Comparison of ENCODE assay signal across 8 cellular contexts in genomic region chr3:76044601-76045600, GRCh38.
A peak's percentile ranks its signal among the peaks of the same experiment; 100 is the strongest.
DNase-seq lines count a peak whose midpoint lies in the region; ATAC-seq, FAIRE-seq and TF ChIP-seq lines count a peak whose summit lies in the region.

No MANE protein-coding gene starts in this region.

- H3K79me2 ChIP-seq in astrocyte (ENCODE audit: insufficient read depth, low read length) = no peaks in the 10 kb centered on the region

- H3K9me3 ChIP-seq in astrocyte (ENCODE audit: insufficient read depth, low read depth, low read length) = no peaks in the 10 kb centered on the region

- H3K36me3 ChIP-seq in astrocyte (ENCODE audit: insufficient read depth, low read length) = no peaks in the 10 kb centered on the region

- H3K4me3 ChIP-seq in astrocyte (ENCODE audit: insufficient read depth, low read depth, low read length) = no peak overlapping the region

- H4K20me1 ChIP-seq in astrocyte (ENCODE audit: insufficient read depth, low read length) = no peaks in the 10 kb centered on the region

- no peak overlapping the region for H3K4me2 ChIP-seq in astrocyte (ENCODE audit: low read length)

- no peak overlapping the region for H3K27ac ChIP-seq in astrocyte (ENCODE audit: low read depth, low read length)

- peak; percentile 0 for DNase-seq in NCI-H2196 (lab: John Stamatoyannopoulos, UW; ENCODE audit: unreplicated experiment)
- no peak for DNase-seq in NCI-H2196 treated with DMSO at 0.1 percent for 48 hours (lab: John Stamatoyannopoulos, UW; ENCODE audit: unreplicated experiment)
- peak; percentile 39 for DNase-seq in HT-29 (ENCODE audit: low spot score)
- DNase-seq in astrocyte (ENCODE audit: low read depth) = no peak
- peak; percentile 49 for DNase-seq in medulla oblongata (ENCODE audit: extremely low spot score)

- H3K9me3 Mint-ChIP-seq in astrocyte (ENCODE audit: unreplicated experiment) = no peaks in the 10 kb centered on the region

- peaks cover 6% of the 10 kb centered on the region for H3K4me1 ChIP-seq in astrocyte (ENCODE audit: insufficient read depth, low read length)

- H3K27me3 ChIP-seq in astrocyte (ENCODE audit: insufficient read depth, low read length) = no peaks in the 10 kb centered on the region

- ATAC-seq in GM21515 (IDR thresholded peaks at IDR 0.05; ENCODE audit: unreplicated experiment) (no peak), HG03280 (IDR thresholded peaks at IDR 0.05; ENCODE audit: unreplicated experiment) (no peak), HG03196 (IDR thresholded peaks at IDR 0.05; ENCODE audit: unreplicated experiment) (no peak)

- H3K9ac ChIP-seq in astrocyte (ENCODE audit: low read length) = no peak overlapping the region

- no peak overlapping the region for H3K4me3 Mint-ChIP-seq in astrocyte (ENCODE audit: unreplicated experiment)

- peaks cover 8% of the 10 kb centered on the region for H3K4me1 Mint-ChIP-seq in astrocyte (ENCODE audit: low read depth, unreplicated experiment)

- no peaks in the 10 kb centered on the region for H3K36me3 Mint-ChIP-seq in astrocyte (ENCODE audit: low read depth, unreplicated experiment)

- H2AFZ ChIP-seq in astrocyte (ENCODE audit: low read depth, low read length) = no peak overlapping the region

- H3K27ac Mint-ChIP-seq in astrocyte (ENCODE audit: unreplicated experiment) = no peak overlapping the region

- peak; percentile 63 for TF ChIP-seq CTCF in astrocyte (IDR thresholded peaks at IDR 0.05; ENCODE audit: insufficient read depth, low read depth, low read length)

- H3K27me3 Mint-ChIP-seq in astrocyte (ENCODE audit: low read depth, unreplicated experiment) = no peaks in the 10 kb centered on the region

- peak; percentile 50 for FAIRE-seq in astrocyte (lab: Jason Lieb, UNC)

Comparison
In these comparisons a context has a peak if more than half of its experiments do, and no peak if none do; other contexts are left out.
1. DNase-seq: peak in NCI-H2196 (single experiment), HT-29 (single experiment) and medulla oblongata (single experiment); none in NCI-H2196 treated with DMSO at 0.1 percent for 48 hours (single experiment) and astrocyte (single experiment).